Comparison of ENCODE assay signal across 22 cellular contexts in genomic region chr9:70635790-70636189, GRCh38.
"Had no signal": no experiment of that assay in that cellular context is flagged by ENCODE, and none has a peak within 500 bp of the region (broad histone marks: within the 10 kb centered on the region; RNA-seq: fewer than 3 reads in every experiment).

No MANE protein-coding gene starts in this region.

- H3K27ac ChIP-seq: body of pancreas, cardiac muscle cell, epithelial cell of prostate, foreskin keratinocyte, left lung, neural progenitor cell had no signal

- ATAC-seq: activated CD4-positive, alpha-beta T cell treated with anti-CD3 and anti-CD28 coated beads for 36 hours; activated T-cell treated with anti-CD3 and anti-CD28 coated beads, Interleukin-2, amount 50 U/mL, for 4 hours; body of pancreas; foreskin keratinocyte; left lung; naive thymus-derived CD8-positive, alpha-beta T cell had no signal

- H3K4me3 ChIP-seq: body of pancreas, cardiac muscle cell, left lung, lung, neural progenitor cell had no signal

- H3K36me3 ChIP-seq: cardiac muscle cell, left lung, neural progenitor cell had no signal

- DNase-seq: activated B cell treated with CpG ODN at 0.5 μM for 24 hours; activated CD4-positive, alpha-beta T cell treated with anti-CD3 and anti-CD28 coated beads for 36 hours; activated CD4-positive, alpha-beta T cell treated with anti-CD3 and anti-CD28 coated beads, Interleukin-2, amount 50 U/mL, for 4 hours; activated CD8-positive, alpha-beta memory T cell treated with anti-CD3 and anti-CD28 coated beads, Interleukin-2, amount 50 U/mL, for 48 hours; activated naive CD4-positive, alpha-beta T cell treated with Interleukin-2 at 50 U/mL for 16 hours; activated naive CD8-positive, alpha-beta T cell treated with anti-CD3 and anti-CD28 coated beads, Interleukin-2, amount 10 ng/mL, durations not matched to agents 7 days and 5 days; activated T-cell treated with anti-CD3 and anti-CD28 coated beads, Interleukin-2, amount 50 U/mL, for 4 hours; body of pancreas; cortex of kidney; endodermal cell; foreskin keratinocyte; hippocampal formation; kidney glomerular epithelial cell; left lung; naive thymus-derived CD8-positive, alpha-beta T cell; stimulated activated CD4-positive, alpha-beta T cell treated with anti-CD3 and anti-CD28 coated beads, Interleukin-4, amount 100 ng/mL, for 24 hours; stimulated activated naive CD4-positive, alpha-beta T cell treated with Interleukin-2 at 50 U/mL for 16 hours; T-helper 9 cell had no signal

- H3K27me3 ChIP-seq: body of pancreas, cardiac muscle cell, left lung, neural progenitor cell had no signal

- H3K4me1 ChIP-seq: body of pancreas, foreskin keratinocyte, left lung had no signal

- H3K9me3 ChIP-seq: body of pancreas, left lung had no signal
